Comparison of ENCODE assay signal across 8 cellular contexts in the genomic region with DNA sequence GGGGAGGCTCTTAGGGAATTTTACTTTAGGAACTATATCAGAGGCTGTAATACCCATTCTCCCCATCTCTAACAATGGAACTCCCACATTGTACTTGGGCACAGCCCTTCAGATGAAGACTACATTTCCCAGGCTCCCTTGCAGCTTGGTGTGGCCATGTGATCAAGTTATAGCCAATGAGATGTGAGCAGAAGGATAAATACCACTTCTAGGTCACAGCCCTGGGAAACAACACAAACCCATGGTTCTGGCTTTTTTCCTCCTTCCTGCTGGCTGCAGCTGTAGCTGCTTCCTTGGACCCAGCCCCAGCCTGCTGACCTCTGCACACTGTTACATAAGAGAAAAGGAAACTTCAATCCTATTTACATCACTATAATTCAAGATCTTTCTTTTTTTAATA.
DNase-seq lines count a peak whose midpoint lies in the region; ATAC-seq and TF ChIP-seq lines count a peak whose summit lies in the region.

No MANE protein-coding gene starts in this region.

- CTCF ChIA-PET in Panc1 (lab: Charles Lee), result no interaction called here

- ATAC-seq in Right ventricle myocardium inferior, result peak; percentile 95
- ATAC-seq in Panc1, result peak; percentile 63; the same call in 1 of the 2 replicates

- no peaks in the 10 kb centered on the region for H3K4me1 ChIP-seq in Panc1 (ENCODE audit: control insufficient read depth, insufficient read depth, low read length)

- BruUV-seq in Panc1 (replicated peaks; lab: Mats Ljungman, UMichigan), result no TSS peak

- in situ Hi-C loops in Panc1 (cut with HindIII; ENCODE audit: low pct_unique_long_range_greater_than_20kb, low sequenced_read_pairs) (no loop called here), T47D (cut with HindIII; ENCODE audit: low pct_unique_long_range_greater_than_20kb, low sequenced_read_pairs) (no loop called here)

- no peak overlapping the region for H3K4me3 ChIP-seq in HL-60 (replicated peaks; ENCODE audit: insufficient read depth, low read length)
- no peak overlapping the region for H3K4me3 ChIP-seq in Panc1 (ENCODE audit: low read depth in 2 of 2, low read length in 2 of 2)

- intact Hi-C loops in Right ventricle myocardium inferior (cut with DNase I), result loop anchor here (10.0 kb wide), 1 partner anchor 585 kb away; no protein-coding TSS in a partner anchor
- intact Hi-C loops in cardiac septum (cut with DNase I), result no loop called here
- intact Hi-C loops in Panc1 (cut with micrococcal nuclease; ENCODE audit: unreplicated experiment), result no loop called here

- no peak for DNase-seq in Right ventricle myocardium inferior (ENCODE audit: missing footprints)
- no peak for DNase-seq in cardiac septum (ENCODE audit: low spot score)
- DNase-seq in HL-60 (ENCODE audit: low read depth in 1 of 2, low spot score in 1 of 2), result peak; percentile 49 to 62
- DNase-seq in Panc1 (ENCODE audit: low read depth, low spot score), result no peak
- peak; percentile 27 to 87 for DNase-seq in T47D (ENCODE audit: low read depth in 1 of 2, low spot score in 1 of 2)
- DNase-seq in islet precursor cell, result peak; percentile 75
- DNase-seq in superior temporal gyrus (ENCODE audit: extremely low spot score), result peak; percentile 80
- no peak for DNase-seq in T-helper 9 cell

- 0 out of 2 replicates have a peak overlapping the region, but pooled peaks have one; percentile 1 for H3K27ac ChIP-seq in HL-60 (replicated peaks)
- no peak overlapping the region for H3K27ac ChIP-seq in Panc1 (ENCODE audit: low read length)

- POLR2A ChIA-PET in Panc1 (lab: Charles Lee), result no interaction called here

- TF ChIP-seq CTCF in HL-60 (IDR thresholded peaks at IDR 0.05; ENCODE audit: insufficient read depth, low read length), result no peak
- TF ChIP-seq CTCF in Panc1 (IDR thresholded peaks at IDR 0.05), result no peak

- no peaks in the 10 kb centered on the region for H3K9me3 ChIP-seq in Panc1 (ENCODE audit: control insufficient read depth, insufficient read depth, low read depth, low read length)

- H3K36me3 ChIP-seq in Panc1 (ENCODE audit: control insufficient read depth, insufficient read depth, low read length), result no peaks in the 10 kb centered on the region

- H3K27me3 ChIP-seq in HL-60 (ENCODE audit: insufficient read depth, poor library complexity, severe bottlenecking) (no peaks in the 10 kb centered on the region), Panc1 (ENCODE audit: control insufficient read depth, insufficient read depth, low read length) (no peaks in the 10 kb centered on the region)

Comparison
In these comparisons a context has a peak if more than half of its experiments do, and no peak if none do; other contexts are left out.
1. DNase-seq: peak in HL-60 (2 of 2), T47D (2 of 2), islet precursor cell (single experiment) and superior temporal gyrus (single experiment); none in Right ventricle myocardium inferior (single experiment), cardiac septum (single experiment), Panc1 (single experiment) and T-helper 9 cell (single experiment).